In the genomic region with DNA sequence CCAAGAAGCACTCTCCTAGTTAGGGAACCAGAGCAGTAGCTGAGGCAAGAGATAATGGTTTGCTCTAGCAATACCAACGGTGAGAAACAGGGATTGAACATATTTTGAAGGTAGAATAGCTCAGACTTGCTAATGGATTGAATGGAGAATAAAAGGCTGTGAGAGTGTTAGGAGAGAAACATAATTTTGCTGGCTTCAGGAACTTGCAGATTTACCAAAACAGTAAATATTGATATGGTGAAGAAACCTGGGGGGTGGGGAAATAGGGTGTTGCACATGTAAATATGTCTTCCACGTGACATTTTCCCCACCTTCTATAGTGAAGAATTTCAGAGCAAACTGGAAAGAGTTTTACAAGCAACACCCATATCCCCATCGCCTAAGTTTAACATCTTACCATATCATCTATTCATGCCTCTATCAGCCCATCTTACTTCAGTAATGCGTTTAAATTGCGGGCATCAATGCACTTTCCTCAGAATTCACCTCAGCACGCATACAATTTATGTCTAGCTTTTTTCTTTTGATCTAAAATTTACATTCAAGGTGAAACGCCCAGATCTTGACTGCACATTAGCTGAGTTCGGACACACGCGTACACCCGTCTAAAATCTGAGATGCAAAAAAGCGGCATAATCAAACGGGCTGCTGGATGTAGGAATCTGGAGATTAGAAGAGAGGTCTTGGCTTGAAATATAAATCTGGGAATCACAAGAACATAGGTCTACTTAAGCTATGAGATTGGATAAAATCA, we compare ENCODE assay signal across 8 cellular contexts. TPM values are rescaled to one million over a fixed set of nuclear protein-coding genes. Genes with fewer than 3 reads are reported as not detected.
DNase-seq lines count a peak whose midpoint lies in the region; ATAC-seq and TF ChIP-seq lines count a peak whose summit lies in the region.

No MANE protein-coding gene starts in this region.

- intact Hi-C loops in PC-3 (cut with micrococcal nuclease) = loop anchor here (2.0 kb wide), 1 partner anchor 27 kb away; a partner anchor contains a TSS

- no peaks in the 10 kb centered on the region for H3F3A ChIP-seq in PC-3 (ENCODE audit: low read length, unreplicated experiment)

- POLR2A ChIA-PET in PC-3 (lab: Charles Lee; ENCODE audit: unreplicated experiment) = interaction anchor here (0.6 kb wide), 1 partner anchor 737 kb away, joined by 3 read pairs; no protein-coding TSS in a partner anchor

- DNase-seq in GM12864 (ENCODE audit: low read depth) (no peak), PC-3 (no peak), retinal pigment epithelial cell (ENCODE audit: low read depth) (no peak), DMS153 treated with DMSO at 0.1 percent for 48 hours (lab: John Stamatoyannopoulos, UW; ENCODE audit: unreplicated experiment) (no peak)
- no peak for DNase-seq in activated CD4-positive, alpha-beta T cell treated with anti-CD3 and anti-CD28 coated beads for 4 hours

- peak overlapping the region; percentile 80; the same call in 1 of the 2 replicates for H2AFZ ChIP-seq in PC-3 (ENCODE audit: low read length)

- peak overlapping the region; percentile 98 for H3K4me2 ChIP-seq in PC-3 (ENCODE audit: low read length)

- H3K36me3 ChIP-seq in PC-3 (ENCODE audit: low read depth, low read length) = 0 out of 2 replicates have a peak, but pooled peaks cover 3% of the 10 kb centered on the region
- no peaks in the 10 kb centered on the region for H3K36me3 ChIP-seq in esophagus (ENCODE audit: control insufficient read depth in 2 of 2, insufficient read depth in 2 of 2, low read length in 1 of 2)

- H3K79me2 ChIP-seq in PC-3 (ENCODE audit: low read length) = peaks cover 31% of the 10 kb centered on the region

- TF ChIP-seq CTCF in GM12864 (IDR thresholded peaks at IDR 0.05; ENCODE audit: low read depth, low read length, missing control alignments) (no peak), PC-3 (conservative IDR thresholded peaks at IDR 0.05; ENCODE audit: low read depth, low read length) (no peak), retinal pigment epithelial cell (conservative IDR thresholded peaks at IDR 0.05; ENCODE audit: low read depth, low read length) (no peak)

- H3K9me2 ChIP-seq in PC-3 (replicated peaks; ENCODE audit: low read length) = no peaks in the 10 kb centered on the region

- WGBS in esophagus, 2 donors = 8 to 9% methylated on average over 13 of the region's 13 CpGs

- ATAC-seq in PC-3 (no peak), GM19467 (IDR thresholded peaks at IDR 0.05; ENCODE audit: unreplicated experiment) (no peak), GM21423 (IDR thresholded peaks at IDR 0.05; ENCODE audit: unreplicated experiment) (no peak)

- CTCF ChIA-PET in PC-3 (lab: Charles Lee) = no interaction called here

- H3K9ac ChIP-seq in PC-3 (ENCODE audit: low read length) = peak overlapping the region; percentile 41

- H3K27me3 ChIP-seq in PC-3 (ENCODE audit: low read length) = no peaks in the 10 kb centered on the region
- H3K27me3 ChIP-seq in esophagus (ENCODE audit: control insufficient read depth in 1 of 2, insufficient read depth in 2 of 2, low read length in 2 of 2) = no peaks in the 10 kb centered on the region

- no peaks in the 10 kb centered on the region for H3K9me3 ChIP-seq in PC-3 (ENCODE audit: low read length)
- H3K9me3 ChIP-seq in esophagus (ENCODE audit: control insufficient read depth in 2 of 2, insufficient read depth in 1 of 2, low read depth in 1 of 2, low read length in 1 of 2) = no peaks in the 10 kb centered on the region

- peaks cover 29% of the 10 kb centered on the region for H3K4me1 ChIP-seq in PC-3 (ENCODE audit: insufficient read depth, low read length)
- H3K4me1 ChIP-seq in esophagus (ENCODE audit: control insufficient read depth in 2 of 2, insufficient read depth in 2 of 2, low read length in 1 of 2) = peaks cover 0 to 3% of the 10 kb centered on the region in 2 donors

- peak overlapping the region; percentile 91 for H3K4me3 ChIP-seq in GM12864 (ENCODE audit: low read depth, low read length)
- H3K4me3 ChIP-seq in PC-3 (ENCODE audit: low read length) = peak overlapping the region; percentile 74
- H3K4me3 ChIP-seq in esophagus (ENCODE audit: low read depth in 1 of 2, low read length in 2 of 2) = peak overlapping the region in 1 of 2 donors; percentile 87
- peak overlapping the region; percentile 75 for H3K4me3 ChIP-seq in retinal pigment epithelial cell (ENCODE audit: low read length)

- H3K27ac ChIP-seq in PC-3 (ENCODE audit: low read length) = no peak overlapping the region
- H3K27ac ChIP-seq in esophagus (ENCODE audit: low read depth in 2 of 2, low read length in 1 of 2) = peak overlapping the region; percentile 26 to 99

- H4K20me1 ChIP-seq in PC-3 (ENCODE audit: low read length) = peaks cover 26% of the 10 kb centered on the region

- TSS peak; percentile 39 for BruUV-seq in PC-3 (replicated peaks; lab: Mats Ljungman, UMichigan)

RNA-seq across cellular contexts. Expression of a gene that starts 0.9 kb away (rescaled TPM):
- 24.7 and 24.8 TPM in 2 replicates for total RNA-seq in PC-3 (2014; rRNA removed)
- 1 to 10 TPM; 8.6 to 9.3 TPM for polyA plus RNA-seq in esophagus

RNA-seq across cellular contexts. Expression of a gene that starts 27.3 kb away (rescaled TPM):
- 1,500 and 1,904 TPM in 2 replicates for total RNA-seq in PC-3 (2014; rRNA removed)
- 1,000 to 10,000 TPM; 2,505 to 3,173 TPM for polyA plus RNA-seq in esophagus

RNA-seq across cellular contexts. Expression of a gene that starts 27.4 kb away (rescaled TPM):
- total RNA-seq in PC-3 (2014; rRNA removed) = 12.7 and 14.9 TPM in 2 replicates
- 1 to 10 TPM; 4.9 to 5.4 TPM for polyA plus RNA-seq in esophagus
